19 cellular contexts compared by ENCODE assay signal in the genomic region with DNA sequence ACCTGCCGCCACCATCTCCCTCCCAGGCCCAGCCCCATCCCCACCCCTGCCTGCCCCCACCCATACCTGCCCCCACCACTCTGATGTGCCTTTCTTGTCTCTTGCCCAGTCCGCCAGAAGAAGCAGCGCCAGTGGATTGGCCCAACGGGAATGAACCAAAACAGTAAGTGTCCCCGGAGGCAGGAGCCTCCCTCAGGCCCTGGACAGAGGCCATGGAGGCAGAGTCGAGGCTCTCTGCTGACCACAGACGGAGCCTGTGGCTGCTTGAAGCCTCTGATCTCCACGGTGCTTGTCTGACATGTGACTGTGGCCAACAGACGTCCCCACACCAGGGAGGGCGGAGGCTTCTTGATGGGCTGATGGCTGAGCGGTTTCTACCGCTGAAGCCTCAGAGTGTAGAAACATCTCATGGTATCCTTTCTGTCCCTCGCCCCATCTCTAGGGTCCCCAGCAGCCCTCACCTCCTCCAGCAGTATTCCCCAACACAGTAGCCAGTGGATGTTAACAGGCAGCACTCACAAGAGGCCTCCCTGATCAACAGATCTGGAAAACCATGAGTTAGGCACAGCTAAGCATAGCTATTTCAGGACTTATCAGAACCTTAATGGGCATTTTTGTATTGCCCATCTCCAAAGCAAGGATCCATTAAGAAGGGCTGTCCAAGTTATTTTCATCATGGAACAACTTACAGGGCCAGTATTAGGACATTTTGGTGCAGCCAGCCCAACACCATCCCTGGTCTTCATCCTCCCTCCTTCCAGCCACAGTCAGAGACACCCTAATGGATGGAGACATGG.
DNase-seq lines count a peak whose midpoint lies in the region; ATAC-seq and TF ChIP-seq lines count a peak whose summit lies in the region.
"Had no signal": no experiment of that assay in that cellular context is flagged by ENCODE, and none has a peak within 500 bp of the region (broad histone marks: within the 10 kb centered on the region; RNA-seq: fewer than 3 reads in every experiment).

No MANE protein-coding gene starts in this region.

- DNase-seq in activated T-cell treated with anti-CD3 and anti-CD28 coated beads, Interleukin-2, amount 50 U/mL, for 24 hours: no peak
- no peak for DNase-seq in activated T-cell treated with anti-CD3 and anti-CD28 coated beads, Interleukin-2, amount 50 U/mL, for 48 hours
- peak; percentile 11 for DNase-seq in SW480 (ENCODE audit: low spot score)
- DNase-seq in effector memory CD8-positive, alpha-beta T cell: no peak
- no peak for DNase-seq in stimulated activated naive B cell treated with anti-CD40 and anti-IgM and Interleukin-4, amounts not matched to agents 10 μg/mL and 1 μg/mL and 100 μg/mL, for 72 hours
- no peak for DNase-seq in erythroblast (lab: John Stamatoyannopoulos, UW)
- DNase-seq: ACHN; adrenal gland; Caco-2; heart left ventricle; mesenchymal stem cell; NCI-H1417 treated with DMSO at 0.1 percent for 48 hours; NK-92 treated with Interleukin-12 subunit alpha and Interleukin-12 subunit beta, amount 100 ng/mL, for 24 hours; stimulated activated naive CD4-positive, alpha-beta T cell treated with Interleukin-2 at 50 U/mL for 16 hours; SW 1271; upper lobe of left lung had no signal

- H3K27me3 Mint-ChIP-seq in activated T-cell treated with anti-CD3 and anti-CD28 coated beads, Interleukin-2, amount 50 U/mL, for 24 hours: no peaks in the 10 kb centered on the region
- no peaks in the 10 kb centered on the region for H3K27me3 Mint-ChIP-seq in effector memory CD8-positive, alpha-beta T cell
- no peaks in the 10 kb centered on the region for H3K27me3 Mint-ChIP-seq in stimulated activated naive B cell treated with anti-CD40 and anti-IgM and Interleukin-4, amounts not matched to agents 10 μg/mL and 1 μg/mL and 100 μg/mL, for 72 hours

- TF ChIP-seq POLR2A in erythroblast (IDR thresholded peaks at IDR 0.05; ENCODE audit: low read length): no peak

- peak; percentile 18 for ATAC-seq in effector memory CD8-positive, alpha-beta T cell (replicated peaks)
- no peak for ATAC-seq in stimulated activated naive B cell treated with anti-CD40 and anti-IgM and Interleukin-4, amounts not matched to agents 10 μg/mL and 1 μg/mL and 100 μg/mL, for 72 hours (replicated peaks)
- no peak for ATAC-seq in HG02678 (IDR thresholded peaks at IDR 0.05; ENCODE audit: unreplicated experiment)
- ATAC-seq in HG02981 (IDR thresholded peaks at IDR 0.05; ENCODE audit: unreplicated experiment): no peak
- ATAC-seq: heart left ventricle had no signal

- no peaks in the 10 kb centered on the region for H3K9me3 Mint-ChIP-seq in activated T-cell treated with anti-CD3 and anti-CD28 coated beads, Interleukin-2, amount 50 U/mL, for 24 hours
- no peaks in the 10 kb centered on the region for H3K9me3 Mint-ChIP-seq in effector memory CD8-positive, alpha-beta T cell
- H3K9me3 Mint-ChIP-seq in stimulated activated naive B cell treated with anti-CD40 and anti-IgM and Interleukin-4, amounts not matched to agents 10 μg/mL and 1 μg/mL and 100 μg/mL, for 72 hours: no peaks in the 10 kb centered on the region
- H3K9me3 Mint-ChIP-seq: neural crest cell had no signal

- peaks cover 94% of the 10 kb centered on the region for H3K36me3 Mint-ChIP-seq in activated T-cell treated with anti-CD3 and anti-CD28 coated beads, Interleukin-2, amount 50 U/mL, for 24 hours (ENCODE audit: low read depth)
- peaks cover 71% of the 10 kb centered on the region for H3K36me3 Mint-ChIP-seq in effector memory CD8-positive, alpha-beta T cell (ENCODE audit: insufficient read depth)
- peaks cover 23 to 30% of the 10 kb centered on the region in 2 donors for H3K36me3 Mint-ChIP-seq in stimulated activated naive B cell treated with anti-CD40 and anti-IgM and Interleukin-4, amounts not matched to agents 10 μg/mL and 1 μg/mL and 100 μg/mL, for 72 hours

- no peak overlapping the region for H3K4me3 Mint-ChIP-seq in activated T-cell treated with anti-CD3 and anti-CD28 coated beads, Interleukin-2, amount 50 U/mL, for 24 hours
- H3K4me3 Mint-ChIP-seq in effector memory CD8-positive, alpha-beta T cell: no peak overlapping the region
- no peak overlapping the region for H3K4me3 Mint-ChIP-seq in stimulated activated naive B cell treated with anti-CD40 and anti-IgM and Interleukin-4, amounts not matched to agents 10 μg/mL and 1 μg/mL and 100 μg/mL, for 72 hours

- H3K4me1 Mint-ChIP-seq in activated T-cell treated with anti-CD3 and anti-CD28 coated beads, Interleukin-2, amount 50 U/mL, for 24 hours (ENCODE audit: low read depth): peaks cover 65% of the 10 kb centered on the region
- H3K4me1 Mint-ChIP-seq in effector memory CD8-positive, alpha-beta T cell (ENCODE audit: low read depth in 2 of 2): peaks cover 13% of the 10 kb centered on the region in 2 donors
- peaks cover 10 to 20% of the 10 kb centered on the region in 2 donors for H3K4me1 Mint-ChIP-seq in stimulated activated naive B cell treated with anti-CD40 and anti-IgM and Interleukin-4, amounts not matched to agents 10 μg/mL and 1 μg/mL and 100 μg/mL, for 72 hours
- H3K4me1 Mint-ChIP-seq: neural crest cell had no signal

- peak overlapping the region; percentile 76 for H3K27ac Mint-ChIP-seq in activated T-cell treated with anti-CD3 and anti-CD28 coated beads, Interleukin-2, amount 50 U/mL, for 24 hours
- peak overlapping the region; percentile 65 to 72 for H3K27ac Mint-ChIP-seq in effector memory CD8-positive, alpha-beta T cell
- H3K27ac Mint-ChIP-seq in stimulated activated naive B cell treated with anti-CD40 and anti-IgM and Interleukin-4, amounts not matched to agents 10 μg/mL and 1 μg/mL and 100 μg/mL, for 72 hours: peak overlapping the region; percentile 31
